8 cellular contexts compared by ENCODE assay signal in the genomic region with DNA sequence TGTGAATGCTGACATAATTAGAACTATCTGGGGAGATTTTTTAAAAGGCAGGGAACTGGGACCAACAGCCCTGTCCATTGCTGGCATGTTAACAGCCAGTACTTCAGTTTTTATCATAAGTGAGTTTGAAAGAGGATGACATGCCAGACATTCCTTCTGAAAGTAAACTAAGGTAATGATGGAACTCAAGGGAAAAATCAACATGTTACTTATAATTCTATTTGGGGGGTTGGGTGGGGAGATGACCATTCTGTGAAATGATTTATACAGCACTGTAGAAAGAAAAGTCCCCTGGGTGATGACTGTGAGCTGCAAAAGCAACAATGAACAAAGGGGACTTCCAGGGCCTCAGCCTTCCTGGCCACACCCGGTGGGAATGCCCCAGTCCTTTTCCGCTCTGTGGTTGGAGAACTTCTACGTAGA. TPM values are rescaled to one million over a fixed set of nuclear protein-coding genes. Genes with fewer than 3 reads are reported as not detected.
DNase-seq lines count a peak whose midpoint lies in the region; ATAC-seq, FAIRE-seq and TF ChIP-seq lines count a peak whose summit lies in the region.

No MANE protein-coding gene starts in this region.

- TF ChIP-seq POLR2A in tibial nerve (IDR thresholded peaks at IDR 0.05): no peak

- DNase-seq in GM18507 (ENCODE audit: extremely low spot score, insufficient read length, low read depth): no peak
- no peak for DNase-seq in activated CD4-positive, alpha-beta memory T cell treated with anti-CD3 and anti-CD28 coated beads, Interleukin-2, amount 10 ng/mL, durations not matched to agents 7 days and 5 days
- DNase-seq in iPS-NIHi11 (ENCODE audit: low spot score): peak; percentile 42
- peak in 1 of 2 donors; percentile 12 for DNase-seq in tibial nerve (ENCODE audit: low spot score in 2 of 2)
- no peak for DNase-seq in activated gamma-delta T cell (lab: John Stamatoyannopoulos, UW)
- DNase-seq in activated naive CD4-positive, alpha-beta T cell treated with anti-CD3 and anti-CD28 coated beads, Interleukin-2, amount 50 U/mL, for 16 hours: no peak

- H3K4me3 Mint-ChIP-seq in activated CD4-positive, alpha-beta memory T cell treated with anti-CD3 and anti-CD28 coated beads, Interleukin-2, amount 10 ng/mL, durations not matched to agents 7 days and 5 days: no peak overlapping the region

- H3K36me3 Mint-ChIP-seq in activated CD4-positive, alpha-beta memory T cell treated with anti-CD3 and anti-CD28 coated beads, Interleukin-2, amount 10 ng/mL, durations not matched to agents 7 days and 5 days (ENCODE audit: low read depth): no peaks in the 10 kb centered on the region

- H3K27me3 ChIP-seq in tibial nerve: peaks cover 0 to 4% of the 10 kb centered on the region in 2 donors

- 17 to 22% methylated on average over 3 of the region's 3 CpGs for WGBS in tibial nerve, 2 donors

- ATAC-seq in HG02763 (IDR thresholded peaks at IDR 0.05; ENCODE audit: unreplicated experiment): peak; percentile 65
- no peak for ATAC-seq in GM21390 (IDR thresholded peaks at IDR 0.05; ENCODE audit: unreplicated experiment)

- no peaks in the 10 kb centered on the region for H3K9me3 ChIP-seq in tibial nerve

- H3K4me1 Mint-ChIP-seq in activated CD4-positive, alpha-beta memory T cell treated with anti-CD3 and anti-CD28 coated beads, Interleukin-2, amount 10 ng/mL, durations not matched to agents 7 days and 5 days: peaks cover 6% of the 10 kb centered on the region

- no peaks in the 10 kb centered on the region for H3K36me3 ChIP-seq in tibial nerve

- POLR2A ChIA-PET in activated CD4-positive, alpha-beta memory T cell treated with anti-CD3 and anti-CD28 coated beads, Interleukin-2, amount 10 ng/mL, durations not matched to agents 7 days and 5 days (lab: Charles Lee): no interaction called here

- H3K4me3 ChIP-seq in tibial nerve: no peak overlapping the region

- H3K27ac ChIP-seq in tibial nerve: peak overlapping the region in 3 of 4 donors; percentile 16 to 36 (median 19)

- peaks cover 0 to 14% (median 0%) of the 10 kb centered on the region in 4 donors for H3K4me1 ChIP-seq in tibial nerve

- CTCF ChIA-PET in activated CD4-positive, alpha-beta memory T cell treated with anti-CD3 and anti-CD28 coated beads, Interleukin-2, amount 10 ng/mL, durations not matched to agents 7 days and 5 days (lab: Charles Lee): no interaction called here

- FAIRE-seq in GM18507 (lab: Jason Lieb, UNC): peak; percentile 68

- H3K27me3 Mint-ChIP-seq in activated CD4-positive, alpha-beta memory T cell treated with anti-CD3 and anti-CD28 coated beads, Interleukin-2, amount 10 ng/mL, durations not matched to agents 7 days and 5 days: peaks cover 6% of the 10 kb centered on the region

- TF ChIP-seq CTCF in tibial nerve (IDR thresholded peaks at IDR 0.05): no peak

- H3K9me3 Mint-ChIP-seq in activated CD4-positive, alpha-beta memory T cell treated with anti-CD3 and anti-CD28 coated beads, Interleukin-2, amount 10 ng/mL, durations not matched to agents 7 days and 5 days: no peaks in the 10 kb centered on the region

- TF ChIP-seq EP300 in tibial nerve (IDR thresholded peaks at IDR 0.05): peak in 1 of 2 donors; percentile 16

- peak overlapping the region; percentile 5 for H3K27ac Mint-ChIP-seq in activated CD4-positive, alpha-beta memory T cell treated with anti-CD3 and anti-CD28 coated beads, Interleukin-2, amount 10 ng/mL, durations not matched to agents 7 days and 5 days

RNA-seq across cellular contexts. Expression of gene LAMC2, which starts 5.4 kb away (rescaled TPM):
- total RNA-seq in activated CD4-positive, alpha-beta memory T cell treated with anti-CD3 and anti-CD28 coated beads, Interleukin-2, amount 10 ng/mL, durations not matched to agents 7 days and 5 days: not detected
- total RNA-seq in tibial nerve: 10 to 100 TPM in 2 of 4 donors, 1 to 10 TPM in 2; 4.5 to 11.9 (median 8.1) TPM

Comparison
In these comparisons a context has a peak if more than half of its experiments do, and no peak if none do; other contexts are left out.
1. RNA of gene LAMC2, which starts 5.4 kb away (total RNA-seq): 4.5 to 11.9 TPM in tibial nerve; not detected in activated CD4-positive, alpha-beta memory T cell treated with anti-CD3 and anti-CD28 coated beads, Interleukin-2, amount 10 ng/mL, durations not matched to agents 7 days and 5 days; every median in the first group is over 4 times any median in the second.